ENCODE assay signal across 9 cellular contexts in genomic region chr12:122123051-122123760, GRCh38. TPM values are rescaled to one million over a fixed set of nuclear protein-coding genes. Genes with fewer than 3 reads are reported as not detected.
DNase-seq lines count a peak whose midpoint lies in the region; ATAC-seq, FAIRE-seq and TF ChIP-seq lines count a peak whose summit lies in the region.
"Had no signal": no experiment of that assay in that cellular context is flagged by ENCODE, and none has a peak within 500 bp of the region (broad histone marks: within the 10 kb centered on the region; RNA-seq: fewer than 3 reads in every experiment).

No MANE protein-coding gene starts in this region.

- H3K36me3 Mint-ChIP-seq in Calu3 (ENCODE audit: insufficient read depth, unreplicated experiment): peaks cover 4% of the 10 kb centered on the region

- BruUV-seq in Calu3 (replicated peaks; lab: Mats Ljungman, UMichigan): no TSS peak

- H3K27me3 Mint-ChIP-seq in Calu3 (ENCODE audit: unreplicated experiment): no peaks in the 10 kb centered on the region

- H3K4me3 Mint-ChIP-seq in Calu3 (ENCODE audit: low read depth, unreplicated experiment): peak overlapping the region; percentile 5

- H3K27ac ChIP-seq in SJCRH30: no peak overlapping the region
- peak overlapping the region in 2 of 4 donors; percentile 29 to 44 for H3K27ac ChIP-seq in pancreas
- H3K27ac ChIP-seq in tibial nerve: peak overlapping the region in 1 of 4 donors; percentile 2

- peak overlapping the region; percentile 1 for H3K27ac Mint-ChIP-seq in Calu3 (ENCODE audit: unreplicated experiment)

- intact Hi-C loops in Calu3 (cut with micrococcal nuclease; ENCODE audit: unreplicated experiment) (loop anchor here (1.0 to 5.0 kb wide), 2 partner anchors 69 to 426 kb away; no protein-coding TSS in a partner anchor), pancreas (cut with DNase I) (loop anchor here in 2 of 3 donors (5.0 kb wide), 2 partner anchors 66 to 71 kb away; no protein-coding TSS in a partner anchor)

- H3K4me1 Mint-ChIP-seq in Calu3 (ENCODE audit: low read depth, unreplicated experiment): peaks cover 27% of the 10 kb centered on the region

- no peak for TF ChIP-seq EP300 in tibial nerve (IDR thresholded peaks at IDR 0.05)

- no peak for TF ChIP-seq POLR2A in tibial nerve (IDR thresholded peaks at IDR 0.05)

- H3K36me3 ChIP-seq in SJCRH30: 0 out of 2 replicates have a peak, but pooled peaks cover 3% of the 10 kb centered on the region
- H3K36me3 ChIP-seq in pancreas: peaks cover 2 to 9% (median 4%) of the 10 kb centered on the region in 3 donors
- H3K36me3 ChIP-seq in tibial nerve: peaks cover 0 to 9% (median 8%) of the 10 kb centered on the region in 3 donors

- no peak overlapping the region for H3K4me3 ChIP-seq in SJCRH30
- no peak overlapping the region for H3K4me3 ChIP-seq in pancreas
- no peak overlapping the region for H3K4me3 ChIP-seq in tibial nerve

- no peak for FAIRE-seq in pancreas (lab: Jason Lieb, UNC)

- H3K4me1 ChIP-seq in SJCRH30 (no peaks in the 10 kb centered on the region), pancreas (peaks cover 0 to 9% (median 4%) of the 10 kb centered on the region in 3 donors), tibial nerve (peaks cover 0 to 53% (median 16%) of the 10 kb centered on the region in 4 donors)

- in situ Hi-C loops in KBM-7 (cut with MboI; ENCODE audit: low pct_unique_long_range_greater_than_20kb, low sequenced_read_pairs): no loop called here

- CTCF ChIA-PET in Calu3 (lab: Charles Lee): interaction anchor here (0.6 to 2.3 kb wide), 7 partner anchors 12 to 71 kb away, joined by 3 to 20 read pairs (median 4); partner anchors contain the start of gene MLXIP

- H3K27me3 ChIP-seq in SJCRH30 (no peaks in the 10 kb centered on the region), pancreas (no peaks in the 10 kb centered on the region), tibial nerve (no peaks in the 10 kb centered on the region)

- DNase-seq in Calu3: peak; percentile 81
- DNase-seq in KBM-7: peak; percentile 89
- DNase-seq in SJCRH30: peak; percentile 65 to 86
- peak; percentile 57 for DNase-seq in activated gamma-delta T cell treated with anti-CD3 and anti-CD28 coated beads, Interleukin-2, amount 50 U/mL, for 16 hours (ENCODE audit: low read depth)
- DNase-seq in germinal center (ENCODE audit: low spot score): peak; percentile 76
- DNase-seq in pancreas: peak; percentile 58 to 78 (median 64)
- peak; percentile 57 to 93 for DNase-seq in tibial nerve (ENCODE audit: low spot score in 2 of 2)
- DNase-seq in mesenteric fat pad (ENCODE audit: low spot score): no peak

- WGBS in pancreas, 2 donors: 14 to 15% methylated on average over 22 of the region's 22 CpGs
- 14 to 18% methylated on average over 20 to 22 of the region's 22 CpGs for WGBS in tibial nerve, 2 donors

- ATAC-seq in pancreas: peak; percentile 55 to 80 (median 76)

- no peaks in the 10 kb centered on the region for H3K9me3 Mint-ChIP-seq in Calu3 (ENCODE audit: low read depth, unreplicated experiment)

- TF ChIP-seq CTCF in Calu3 (IDR thresholded peaks at IDR 0.05; ENCODE audit: unreplicated experiment) (no peak), pancreas (IDR thresholded peaks at IDR 0.05) (peak; percentile 36 to 66 (median 54)), tibial nerve (IDR thresholded peaks at IDR 0.05) (peak; percentile 60 to 92 (median 77))

- H3K9me3 ChIP-seq in SJCRH30 (replicated peaks) (no peaks in the 10 kb centered on the region), pancreas (no peaks in the 10 kb centered on the region), tibial nerve (no peaks in the 10 kb centered on the region)

RNA-seq across cellular contexts. Expression of gene MLXIP, which starts 44.6 kb away (rescaled TPM):
- total RNA-seq in Calu3 (2022) (55.3 and 58.7 TPM in 2 replicates), pancreas (10 to 100 TPM; 44.0 to 78.0 (median 55.5) TPM), tibial nerve (10 to 100 TPM; 22.1 to 57.0 (median 27.1) TPM), mesenteric fat pad (68.4 TPM)
- total RNA-seq in SJCRH30 (2014; rRNA removed; shearing (Covaris generic)): 21.1 and 23.2 TPM in 2 replicates
- 10 to 100 TPM; 35.4 to 90.1 TPM for polyA plus RNA-seq in pancreas

RNA-seq across cellular contexts. Expression of gene IL31, which starts 50.8 kb away (rescaled TPM):
- not detected in 2 replicates for total RNA-seq in Calu3 (2022)
- total RNA-seq in SJCRH30 (2014; rRNA removed; shearing (Covaris generic)): not detected in 2 replicates
- total RNA-seq in pancreas: not detected
- not detected for polyA plus RNA-seq in pancreas
- total RNA-seq in tibial nerve: not detected
- not detected for total RNA-seq in mesenteric fat pad
- total RNA-seq: dermis microvascular lymphatic vessel endothelial cell had no signal

RNA-seq across cellular contexts. Expression of gene LRRC43, which starts 59.7 kb away (rescaled TPM):
- total RNA-seq in Calu3 (2022) (not detected in 2 replicates), pancreas (1 to 10 TPM in 1 of 6 donors, under 1 TPM in 5; 0.12 to 1.3 (median 0.47) TPM), tibial nerve (1 to 10 TPM in 1 of 4 donors, not detected in 3; 1.3 TPM), mesenteric fat pad (1.1 TPM)
- 0.61 and 0.79 TPM in 2 replicates for total RNA-seq in SJCRH30 (2014; rRNA removed; shearing (Covaris generic))
- polyA plus RNA-seq in pancreas: 1 to 10 TPM in 1 of 2 donors, under 1 TPM in 1; 0.57 to 1.6 TPM
